In the genomic region with DNA sequence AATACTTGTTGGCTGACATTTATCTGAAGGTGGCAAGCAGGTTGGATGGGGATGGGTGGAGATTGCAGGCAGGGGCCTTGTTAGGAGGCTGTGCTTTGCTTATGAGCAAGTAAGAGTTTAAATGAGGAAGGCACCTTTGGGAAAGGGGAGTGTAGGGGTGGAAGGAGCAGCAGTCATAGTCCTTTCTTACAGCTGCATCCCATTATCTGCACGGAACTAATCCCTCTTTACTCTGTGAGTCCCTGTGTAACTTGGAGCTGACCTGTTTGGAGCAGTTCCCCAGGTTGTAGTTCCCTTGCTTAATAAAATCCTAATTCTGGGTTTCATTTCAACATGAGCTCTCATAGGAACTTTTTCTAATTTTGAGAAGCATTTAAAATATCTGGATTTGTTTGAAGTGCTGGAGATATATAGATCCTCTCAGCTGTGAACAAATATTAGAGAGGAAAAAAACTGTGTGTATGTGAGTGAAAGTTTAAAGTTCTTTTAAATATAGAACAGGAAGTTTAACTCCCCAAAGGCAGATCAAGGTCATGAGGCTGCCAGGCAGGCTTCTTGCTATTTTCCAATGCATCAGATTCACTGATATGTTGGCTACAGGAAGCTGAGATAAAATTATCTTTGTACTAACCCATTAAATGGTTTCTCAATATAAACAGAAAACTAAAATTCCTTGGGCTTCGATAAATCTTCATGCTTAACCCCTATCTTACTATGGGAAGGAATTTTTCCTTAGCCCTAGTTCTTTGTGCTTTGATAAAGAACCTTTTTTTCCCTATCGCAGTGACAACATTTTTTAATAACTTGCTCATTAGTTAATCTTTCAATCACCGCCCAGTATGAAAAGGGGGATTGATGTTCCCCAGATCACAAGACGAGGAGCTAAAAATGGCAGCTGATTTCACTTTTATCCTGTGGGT, we compare ENCODE assay signal across 8 cellular contexts.
A peak's percentile ranks its signal among the peaks of the same experiment; 100 is the strongest.
DNase-seq lines count a peak whose midpoint lies in the region; ATAC-seq, FAIRE-seq and TF ChIP-seq lines count a peak whose summit lies in the region.

No MANE protein-coding gene starts in this region.

- intact Hi-C loops in CD8-positive, alpha-beta T cell (cut with DNase I, micrococcal nuclease), result loop anchor here in 1 of 2 experiments (2.0 kb wide), 1 partner anchor 96 kb away; no protein-coding TSS in a partner anchor
- intact Hi-C loops in mucosa of descending colon (cut with DNase I, micrococcal nuclease), result no loop called here
- intact Hi-C loops in posterior cingulate gyrus (cut with DNase I), result no loop called here

- ATAC-seq in CD8-positive, alpha-beta T cell, result no peak
- ATAC-seq in T-helper 17 cell (no peak), gastroesophageal sphincter (no peak), mucosa of descending colon (no peak)

- no peaks in the 10 kb centered on the region for H3K27me3 ChIP-seq in CD8-positive, alpha-beta T cell (ENCODE audit: insufficient read depth, low read length)
- H3K27me3 ChIP-seq in gastroesophageal sphincter (no peaks in the 10 kb centered on the region), parathyroid adenoma (ENCODE audit: control insufficient read depth, insufficient read depth, low read length) (no peaks in the 10 kb centered on the region)

- no peaks in the 10 kb centered on the region for H3K9me3 Mint-ChIP-seq in CD8-positive, alpha-beta T cell

- DNase-seq in CD8-positive, alpha-beta T cell, result no peak
- no peak for DNase-seq in T-helper 17 cell
- DNase-seq in H54 (ENCODE audit: insufficient read length, low spot score), result no peak
- no peak for DNase-seq in mucosa of descending colon
- no peak for DNase-seq in posterior cingulate gyrus
- DNase-seq in activated CD4-positive, CD25-positive, alpha-beta regulatory T cell treated with anti-CD3 and anti-CD28 coated beads, Interleukin-2, amount 50 U/mL, for 72 hours, result no peak

- no peak for TF ChIP-seq EP300 in gastroesophageal sphincter (IDR thresholded peaks at IDR 0.05)

- H3K79me2 ChIP-seq in parathyroid adenoma, result peaks cover 2% of the 10 kb centered on the region

- no peak for TF ChIP-seq POLR2A in gastroesophageal sphincter (IDR thresholded peaks at IDR 0.05)
- TF ChIP-seq POLR2A in H54 (IDR thresholded peaks at IDR 0.05; ENCODE audit: low read depth, low read length), result no peak

- no peak for TF ChIP-seq CTCF in CD8-positive, alpha-beta T cell (IDR thresholded peaks at IDR 0.05)
- TF ChIP-seq CTCF in gastroesophageal sphincter (IDR thresholded peaks at IDR 0.05) (no peak), parathyroid adenoma (IDR thresholded peaks at IDR 0.05) (no peak), mucosa of descending colon (IDR thresholded peaks at IDR 0.05) (no peak)

- no peak overlapping the region for H3K27ac ChIP-seq in CD8-positive, alpha-beta T cell (ENCODE audit: low read depth, low read length)
- H3K27ac ChIP-seq in gastroesophageal sphincter (peak overlapping the region; percentile 55 to 70 (median 62)), parathyroid adenoma (peak overlapping the region; percentile 90)

- H3K36me3 Mint-ChIP-seq in CD8-positive, alpha-beta T cell, result peaks cover 97% of the 10 kb centered on the region
- peaks cover 11% of the 10 kb centered on the region for H3K36me3 Mint-ChIP-seq in T-helper 17 cell (ENCODE audit: low read depth)

- no peak for FAIRE-seq in H54 (lab: Jason Lieb, UNC)

- peak overlapping the region; percentile 46 for H3K27ac Mint-ChIP-seq in CD8-positive, alpha-beta T cell
- H3K27ac Mint-ChIP-seq in T-helper 17 cell, result peak overlapping the region; percentile 79

- peaks cover 15% of the 10 kb centered on the region for H3K4me1 ChIP-seq in CD8-positive, alpha-beta T cell (ENCODE audit: insufficient read depth, low read length)
- H3K4me1 ChIP-seq in gastroesophageal sphincter, result peaks cover 11 to 76% (median 41%) of the 10 kb centered on the region in 3 donors
- H3K4me1 ChIP-seq in parathyroid adenoma, result peaks cover 54% of the 10 kb centered on the region
- H3K4me1 ChIP-seq in mucosa of descending colon (ENCODE audit: low read depth), result no peaks in the 10 kb centered on the region

- H3K36me3 ChIP-seq in CD8-positive, alpha-beta T cell (ENCODE audit: insufficient read depth, low read length), result peaks cover 47% of the 10 kb centered on the region
- H3K36me3 ChIP-seq in gastroesophageal sphincter, result peaks cover 4 to 60% of the 10 kb centered on the region in 2 donors
- no peaks in the 10 kb centered on the region for H3K36me3 ChIP-seq in parathyroid adenoma (ENCODE audit: control insufficient read depth, insufficient read depth, low read length)
- peaks cover 8% of the 10 kb centered on the region for H3K36me3 ChIP-seq in mucosa of descending colon (ENCODE audit: low read depth)

- H3K4me3 Mint-ChIP-seq in CD8-positive, alpha-beta T cell, result no peak overlapping the region
- H3K4me3 Mint-ChIP-seq in T-helper 17 cell, result no peak overlapping the region

- H3K27me3 Mint-ChIP-seq in CD8-positive, alpha-beta T cell (ENCODE audit: low read depth), result no peaks in the 10 kb centered on the region
- H3K27me3 Mint-ChIP-seq in T-helper 17 cell, result no peaks in the 10 kb centered on the region

- CTCF ChIA-PET in CD8-positive, alpha-beta T cell (lab: Charles Lee), result interaction anchor here (1.1 to 4.6 kb wide), 11 partner anchors 10 to 512 kb away, joined by 3 to 25 read pairs (median 5); no protein-coding TSS in a partner anchor

- no peaks in the 10 kb centered on the region for H3K9me3 ChIP-seq in CD8-positive, alpha-beta T cell (ENCODE audit: low read length)
- H3K9me3 ChIP-seq in T-helper 17 cell (ENCODE audit: control insufficient read depth, low read length, poor library complexity, severe bottlenecking) (no peaks in the 10 kb centered on the region), gastroesophageal sphincter (no peaks in the 10 kb centered on the region), parathyroid adenoma (ENCODE audit: control insufficient read depth, low read length) (no peaks in the 10 kb centered on the region), mucosa of descending colon (no peaks in the 10 kb centered on the region)

- peak overlapping the region; percentile 29 for H2AFZ ChIP-seq in parathyroid adenoma

- no peak overlapping the region for H3K4me3 ChIP-seq in CD8-positive, alpha-beta T cell (ENCODE audit: low read depth, low read length)
- no peak overlapping the region for H3K4me3 ChIP-seq in gastroesophageal sphincter
- peak overlapping the region; percentile 15 for H3K4me3 ChIP-seq in parathyroid adenoma (ENCODE audit: low read depth, low read length)
- no peak overlapping the region for H3K4me3 ChIP-seq in mucosa of descending colon

- H3K9ac ChIP-seq in parathyroid adenoma, result no peak overlapping the region

- H3K4me2 ChIP-seq in parathyroid adenoma (ENCODE audit: low read length), result peak overlapping the region; percentile 50

- H3K4me1 Mint-ChIP-seq in CD8-positive, alpha-beta T cell (ENCODE audit: low read depth), result peaks cover 36% of the 10 kb centered on the region
- H3K4me1 Mint-ChIP-seq in T-helper 17 cell, result peaks cover 25% of the 10 kb centered on the region

- WGBS in gastroesophageal sphincter (ENCODE audit: low coverage in 1 of 2), 2 donors, result 23 to 25% methylated on average over 3 to 5 of the region's 5 CpGs

- POLR2A ChIA-PET in CD8-positive, alpha-beta T cell (lab: Charles Lee), result interaction anchor here (0.8 to 2.3 kb wide), 3 partner anchors 28 to 61 kb away, joined by 3 to 7 read pairs (median 4); no protein-coding TSS in a partner anchor
